ENCODE assay signal across 1 cellular context in the genomic region with DNA sequence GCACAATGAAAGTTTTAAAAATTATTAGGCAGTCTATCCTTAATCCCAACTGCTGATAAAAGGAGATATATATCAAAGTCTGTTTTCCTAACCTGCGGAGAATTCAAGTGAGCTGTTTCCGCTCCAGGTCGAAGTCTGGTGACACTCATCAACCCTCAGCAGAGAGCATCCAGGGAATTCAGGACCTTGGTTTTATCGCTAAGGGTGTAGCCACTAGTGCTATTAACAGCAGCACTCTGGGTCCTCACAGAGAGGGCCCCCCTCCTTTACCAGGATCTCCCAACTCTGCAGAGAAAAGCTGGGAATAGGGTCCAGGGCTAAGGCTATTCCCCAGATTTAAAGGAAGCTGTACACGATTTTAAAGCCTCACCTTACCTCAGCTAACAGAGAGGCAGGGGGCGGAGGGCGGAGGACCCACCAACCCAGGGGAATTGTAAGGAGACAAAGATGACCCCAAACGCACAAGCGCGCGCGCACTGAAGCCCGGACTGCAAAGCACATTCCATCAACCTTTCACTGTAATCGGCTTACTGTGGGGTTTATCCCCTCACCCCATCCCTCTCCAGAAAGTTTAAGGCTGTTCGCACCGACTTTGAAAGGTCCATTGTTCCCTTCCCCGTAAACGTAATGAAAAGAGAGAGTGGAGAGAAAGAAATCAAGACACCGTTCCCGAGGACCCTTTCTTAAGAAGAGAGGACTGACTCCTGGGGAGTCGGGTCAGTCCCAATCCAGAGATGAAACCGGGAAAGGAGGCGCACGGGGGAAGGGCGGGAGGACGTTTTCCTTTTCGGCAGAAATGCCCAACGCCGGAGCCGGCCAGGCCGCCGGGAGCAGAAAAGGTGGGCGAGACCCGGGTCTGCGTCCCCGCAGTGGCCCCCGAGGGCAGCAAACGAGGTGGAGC.
TF ChIP-seq lines count a peak whose summit lies in the region.

No MANE protein-coding gene starts in this region.

TF ChIP-seq in SK-N-SH, 30 proteins besides CTCF, POLR2A, EP300 and RAD21 (continued from another document):
- TF ChIP-seq, protein P1, sequence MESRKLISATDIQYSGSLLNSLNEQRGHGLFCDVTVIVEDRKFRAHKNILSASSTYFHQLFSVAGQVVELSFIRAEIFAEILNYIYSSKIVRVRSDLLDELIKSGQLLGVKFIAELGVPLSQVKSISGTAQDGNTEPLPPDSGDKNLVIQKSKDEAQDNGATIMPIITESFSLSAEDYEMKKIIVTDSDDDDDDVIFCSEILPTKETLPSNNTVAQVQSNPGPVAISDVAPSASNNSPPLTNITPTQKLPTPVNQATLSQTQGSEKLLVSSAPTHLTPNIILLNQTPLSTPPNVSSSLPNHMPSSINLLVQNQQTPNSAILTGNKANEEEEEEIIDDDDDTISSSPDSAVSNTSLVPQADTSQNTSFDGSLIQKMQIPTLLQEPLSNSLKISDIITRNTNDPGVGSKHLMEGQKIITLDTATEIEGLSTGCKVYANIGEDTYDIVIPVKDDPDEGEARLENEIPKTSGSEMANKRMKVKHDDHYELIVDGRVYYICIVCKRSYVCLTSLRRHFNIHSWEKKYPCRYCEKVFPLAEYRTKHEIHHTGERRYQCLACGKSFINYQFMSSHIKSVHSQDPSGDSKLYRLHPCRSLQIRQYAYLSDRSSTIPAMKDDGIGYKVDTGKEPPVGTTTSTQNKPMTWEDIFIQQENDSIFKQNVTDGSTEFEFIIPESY (IDR thresholded peaks at IDR 0.05; ENCODE audit: borderline replicate concordance, low read depth) = no peak
- TF ChIP-seq TEAD4 (IDR thresholded peaks at IDR 0.05; ENCODE audit: borderline replicate concordance, insufficient read depth) (no peak), FOSL2 (IDR thresholded peaks at IDR 0.05; ENCODE audit: borderline replicate concordance, low read depth) (no peak), MAX (IDR thresholded peaks at IDR 0.05; ENCODE audit: low read depth) (no peak), NRF1 (IDR thresholded peaks at IDR 0.05; ENCODE audit: low read depth, low read length) (no peak), TAF1 (IDR thresholded peaks at IDR 0.05; ENCODE audit: borderline replicate concordance, low read depth, low read length) (no peak), NFIC (IDR thresholded peaks at IDR 0.05; ENCODE audit: borderline replicate concordance) (no peak), USF1 (IDR thresholded peaks at IDR 0.05; ENCODE audit: borderline replicate concordance, low read depth) (no peak)
- TF ChIP-seq, protein P2, sequence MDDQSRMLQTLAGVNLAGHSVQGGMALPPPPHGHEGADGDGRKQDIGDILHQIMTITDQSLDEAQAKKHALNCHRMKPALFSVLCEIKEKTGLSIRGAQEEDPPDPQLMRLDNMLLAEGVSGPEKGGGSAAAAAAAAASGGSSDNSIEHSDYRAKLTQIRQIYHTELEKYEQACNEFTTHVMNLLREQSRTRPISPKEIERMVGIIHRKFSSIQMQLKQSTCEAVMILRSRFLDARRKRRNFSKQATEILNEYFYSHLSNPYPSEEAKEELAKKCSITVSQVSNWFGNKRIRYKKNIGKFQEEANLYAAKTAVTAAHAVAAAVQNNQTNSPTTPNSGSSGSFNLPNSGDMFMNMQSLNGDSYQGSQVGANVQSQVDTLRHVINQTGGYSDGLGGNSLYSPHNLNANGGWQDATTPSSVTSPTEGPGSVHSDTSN (IDR thresholded peaks at IDR 0.05) = no peak
- TF ChIP-seq, protein P3, sequence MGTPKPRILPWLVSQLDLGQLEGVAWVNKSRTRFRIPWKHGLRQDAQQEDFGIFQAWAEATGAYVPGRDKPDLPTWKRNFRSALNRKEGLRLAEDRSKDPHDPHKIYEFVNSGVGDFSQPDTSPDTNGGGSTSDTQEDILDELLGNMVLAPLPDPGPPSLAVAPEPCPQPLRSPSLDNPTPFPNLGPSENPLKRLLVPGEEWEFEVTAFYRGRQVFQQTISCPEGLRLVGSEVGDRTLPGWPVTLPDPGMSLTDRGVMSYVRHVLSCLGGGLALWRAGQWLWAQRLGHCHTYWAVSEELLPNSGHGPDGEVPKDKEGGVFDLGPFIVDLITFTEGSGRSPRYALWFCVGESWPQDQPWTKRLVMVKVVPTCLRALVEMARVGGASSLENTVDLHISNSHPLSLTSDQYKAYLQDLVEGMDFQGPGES (IDR thresholded peaks at IDR 0.05; ENCODE audit: low read depth, low read length) = no peak
